Comparison of ENCODE assay signal across 8 cellular contexts in the genomic region with DNA sequence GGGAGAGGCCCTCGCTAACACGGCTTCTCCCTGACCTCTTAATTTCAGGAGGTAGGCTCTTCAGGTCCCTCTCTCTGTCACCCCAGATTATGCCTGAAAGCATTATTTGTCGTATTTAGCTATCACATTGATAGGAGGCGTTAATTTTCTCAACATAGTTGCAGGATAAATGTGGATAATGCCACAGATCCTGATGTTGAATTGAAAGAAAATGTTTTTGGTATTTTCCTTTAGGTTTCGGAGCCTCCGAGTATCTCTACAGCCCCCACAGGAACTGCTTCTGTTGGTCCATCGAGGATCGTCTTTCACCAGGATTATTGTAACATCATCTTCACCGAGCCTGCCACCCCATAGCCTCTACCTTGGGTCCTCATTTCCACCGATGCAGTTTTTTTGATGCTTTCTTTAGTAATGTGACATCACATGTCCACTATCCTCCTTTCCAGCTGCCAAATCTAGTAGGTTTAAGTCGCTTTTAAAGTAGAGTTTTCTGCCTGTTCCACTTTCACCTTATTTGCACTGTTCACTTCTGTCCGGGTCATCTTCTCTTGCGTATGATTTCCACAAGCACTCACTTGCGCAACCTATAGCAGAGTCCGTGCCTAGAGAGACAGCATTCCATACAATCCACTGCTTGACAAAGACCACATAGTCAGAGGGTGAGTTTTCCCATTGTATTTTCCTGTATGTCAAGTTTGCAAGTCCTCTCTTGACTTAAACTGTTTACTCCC. TPM values are rescaled to one million over a fixed set of nuclear protein-coding genes. Genes with fewer than 3 reads are reported as not detected.
DNase-seq lines count a peak whose midpoint lies in the region; ATAC-seq and TF ChIP-seq lines count a peak whose summit lies in the region.

No MANE protein-coding gene starts in this region.

- peaks cover 23% of the 10 kb centered on the region for H3K27me3 ChIP-seq in H7 (ENCODE audit: control insufficient read depth, insufficient read depth, low read length)

- no peaks in the 10 kb centered on the region for H3K36me3 ChIP-seq in H7 (replicated peaks; ENCODE audit: control insufficient read depth, insufficient read depth, low read length)

- DNase-seq in Ammon's horn (ENCODE audit: low spot score) (peak; percentile 17), H7 (peak; percentile 37), epithelial cell of proximal tubule (ENCODE audit: low read depth) (peak; percentile 68), HEK293T (ENCODE audit: extremely low spot score) (no peak), GM19238 (ENCODE audit: insufficient read length, low spot score) (no peak)

- peaks cover 23% of the 10 kb centered on the region for H3K4me1 Mint-ChIP-seq in nephron

- H3K4me3 ChIP-seq in H7 (ENCODE audit: insufficient read depth, low read depth, low read length): peak overlapping the region; percentile 83
- H3K4me3 ChIP-seq in epithelial cell of proximal tubule (ENCODE audit: low read depth, low read length): peak overlapping the region; percentile 84

- peak overlapping the region; percentile 88 to 96 (median 89) for H3K4me3 Mint-ChIP-seq in nephron

- POLR2A ChIA-PET in HEK293T (lab: Yijun Ruan, JAX): interaction anchor here (0.6 to 0.9 kb wide), 2 partner anchors 56 to 61 kb away, joined by 3 read pairs; no protein-coding TSS in a partner anchor

- TF ChIP-seq CTCF in epithelial cell of proximal tubule (conservative IDR thresholded peaks at IDR 0.05; ENCODE audit: low read depth, low read length): no peak
- no peak for TF ChIP-seq CTCF in nephron (IDR thresholded peaks at IDR 0.05; ENCODE audit: unreplicated experiment in 3 of 3)

- peak overlapping the region; percentile 43 to 78 (median 78) for H3K27ac Mint-ChIP-seq in nephron

- peaks cover 12% of the 10 kb centered on the region for H3K27me3 Mint-ChIP-seq in nephron (ENCODE audit: low read depth)

- peak; percentile 21 for ATAC-seq in SK-N-SH treated with all-trans-retinoic acid at 6 μM for 48 hours
- no peak for ATAC-seq in GM19395 (IDR thresholded peaks at IDR 0.05; ENCODE audit: unreplicated experiment)

- H3K9me3 Mint-ChIP-seq in nephron: peaks cover 7% of the 10 kb centered on the region

- CTCF ChIA-PET in HEK293T (lab: Yijun Ruan, JAX): interaction anchor here (0.6 kb wide), 1 partner anchor 581 kb away, joined by 3 read pairs; no protein-coding TSS in a partner anchor

- peaks cover 52% of the 10 kb centered on the region for H3K36me3 Mint-ChIP-seq in nephron (ENCODE audit: low read depth)

TF ChIP-seq in SK-N-SH treated with all-trans-retinoic acid at 6 μM for 48 hours, 23 proteins besides CTCF, POLR2A, EP300 and RAD21 (continues in another document):
- TF ChIP-seq, protein P1, sequence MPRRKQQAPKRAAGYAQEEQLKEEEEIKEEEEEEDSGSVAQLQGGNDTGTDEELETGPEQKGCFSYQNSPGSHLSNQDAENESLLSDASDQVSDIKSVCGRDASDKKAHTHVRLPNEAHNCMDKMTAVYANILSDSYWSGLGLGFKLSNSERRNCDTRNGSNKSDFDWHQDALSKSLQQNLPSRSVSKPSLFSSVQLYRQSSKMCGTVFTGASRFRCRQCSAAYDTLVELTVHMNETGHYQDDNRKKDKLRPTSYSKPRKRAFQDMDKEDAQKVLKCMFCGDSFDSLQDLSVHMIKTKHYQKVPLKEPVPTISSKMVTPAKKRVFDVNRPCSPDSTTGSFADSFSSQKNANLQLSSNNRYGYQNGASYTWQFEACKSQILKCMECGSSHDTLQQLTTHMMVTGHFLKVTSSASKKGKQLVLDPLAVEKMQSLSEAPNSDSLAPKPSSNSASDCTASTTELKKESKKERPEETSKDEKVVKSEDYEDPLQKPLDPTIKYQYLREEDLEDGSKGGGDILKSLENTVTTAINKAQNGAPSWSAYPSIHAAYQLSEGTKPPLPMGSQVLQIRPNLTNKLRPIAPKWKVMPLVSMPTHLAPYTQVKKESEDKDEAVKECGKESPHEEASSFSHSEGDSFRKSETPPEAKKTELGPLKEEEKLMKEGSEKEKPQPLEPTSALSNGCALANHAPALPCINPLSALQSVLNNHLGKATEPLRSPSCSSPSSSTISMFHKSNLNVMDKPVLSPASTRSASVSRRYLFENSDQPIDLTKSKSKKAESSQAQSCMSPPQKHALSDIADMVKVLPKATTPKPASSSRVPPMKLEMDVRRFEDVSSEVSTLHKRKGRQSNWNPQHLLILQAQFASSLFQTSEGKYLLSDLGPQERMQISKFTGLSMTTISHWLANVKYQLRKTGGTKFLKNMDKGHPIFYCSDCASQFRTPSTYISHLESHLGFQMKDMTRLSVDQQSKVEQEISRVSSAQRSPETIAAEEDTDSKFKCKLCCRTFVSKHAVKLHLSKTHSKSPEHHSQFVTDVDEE (CRISPR knock-in tag; IDR thresholded peaks at IDR 0.05): no peak
- TF ChIP-seq ISL1 (CRISPR knock-in tag; IDR thresholded peaks at IDR 0.05): no peak
- TF ChIP-seq ZNF70 (CRISPR knock-in tag; IDR thresholded peaks at IDR 0.05): no peak
- TF ChIP-seq SNAI2 (CRISPR knock-in tag; IDR thresholded peaks at IDR 0.05): no peak
- TF ChIP-seq GLIS3 (CRISPR knock-in tag; IDR thresholded peaks at IDR 0.05): no peak
- TF ChIP-seq ZFP30 (CRISPR knock-in tag; IDR thresholded peaks at IDR 0.05): no peak
- no peak for TF ChIP-seq CSDC2 (CRISPR knock-in tag; IDR thresholded peaks at IDR 0.05)
- TF ChIP-seq, protein P2, sequence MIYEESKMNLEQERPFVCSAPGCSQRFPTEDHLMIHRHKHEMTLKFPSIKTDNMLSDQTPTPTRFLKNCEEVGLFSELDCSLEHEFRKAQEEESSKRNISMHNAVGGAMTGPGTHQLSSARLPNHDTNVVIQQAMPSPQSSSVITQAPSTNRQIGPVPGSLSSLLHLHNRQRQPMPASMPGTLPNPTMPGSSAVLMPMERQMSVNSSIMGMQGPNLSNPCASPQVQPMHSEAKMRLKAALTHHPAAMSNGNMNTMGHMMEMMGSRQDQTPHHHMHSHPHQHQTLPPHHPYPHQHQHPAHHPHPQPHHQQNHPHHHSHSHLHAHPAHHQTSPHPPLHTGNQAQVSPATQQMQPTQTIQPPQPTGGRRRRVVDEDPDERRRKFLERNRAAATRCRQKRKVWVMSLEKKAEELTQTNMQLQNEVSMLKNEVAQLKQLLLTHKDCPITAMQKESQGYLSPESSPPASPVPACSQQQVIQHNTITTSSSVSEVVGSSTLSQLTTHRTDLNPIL (CRISPR knock-in tag; IDR thresholded peaks at IDR 0.05; ENCODE audit: low read depth): no peak

TF ChIP-seq in HEK293T, 16 proteins besides CTCF, POLR2A, EP300 and RAD21:
- TF ChIP-seq ZNF384 (IDR thresholded peaks at IDR 0.05) (no peak), FOXA1 (IDR thresholded peaks at IDR 0.05) (no peak), ARNT (IDR thresholded peaks at IDR 0.05) (no peak), L3MBTL2 (conservative IDR thresholded peaks at IDR 0.05) (no peak), ELF4 (IDR thresholded peaks at IDR 0.05) (no peak), CTBP1 (IDR thresholded peaks at IDR 0.05; ENCODE audit: borderline replicate concordance) (no peak)

RNA-seq across cellular contexts. Expression of a gene that starts 0.7 kb away (rescaled TPM):
- total RNA-seq in H7 (2014; rRNA removed; shearing (Covaris generic)): 6.4 and 7.3 TPM in 2 replicates
- total RNA-seq in epithelial cell of proximal tubule: 3.2 and 6.7 TPM in 2 replicates

RNA-seq across cellular contexts. Expression of a gene that starts 55.0 kb away (rescaled TPM):
- total RNA-seq in H7 (2014; rRNA removed; shearing (Covaris generic)): 7.1 and 13.9 TPM in 2 replicates
- total RNA-seq in epithelial cell of proximal tubule: 3.0 and 5.9 TPM in 2 replicates

Comparison
In these comparisons a context has a peak if more than half of its experiments do, and no peak if none do; other contexts are left out.
1. DNase-seq: peak in Ammon's horn (single experiment), H7 (single experiment) and epithelial cell of proximal tubule (single experiment); none in HEK293T (single experiment) and GM19238 (single experiment).